16 cellular contexts compared by ENCODE assay signal in genomic region chr15:63198752-63199250, GRCh38. TPM values are rescaled to one million over a fixed set of nuclear protein-coding genes. Genes with fewer than 3 reads are reported as not detected.
DNase-seq lines count a peak whose midpoint lies in the region; ATAC-seq and TF ChIP-seq lines count a peak whose summit lies in the region.
"Had no signal": no experiment of that assay in that cellular context is flagged by ENCODE, and none has a peak within 500 bp of the region (broad histone marks: within the 10 kb centered on the region; RNA-seq: fewer than 3 reads in every experiment).

No MANE protein-coding gene starts in this region.

- no peak overlapping the region for H4K91ac ChIP-seq in neuronal stem cell (ENCODE audit: low read depth, low read length, poor library complexity)

- no peak overlapping the region for H2AK5ac ChIP-seq in neuronal stem cell (ENCODE audit: low read depth, low read length)

- H3K27me3 ChIP-seq in naive thymus-derived CD4-positive, alpha-beta T cell (ENCODE audit: control insufficient read depth in 2 of 2, insufficient read depth in 2 of 2, low read length in 2 of 2): no peaks in the 10 kb centered on the region
- H3K27me3 ChIP-seq in neuronal stem cell (ENCODE audit: control insufficient read depth in 3 of 3, insufficient read depth in 3 of 3, low read depth in 1 of 3, low read length in 3 of 3): no peaks in the 10 kb centered on the region

- no peak overlapping the region for H2BK5ac ChIP-seq in neuronal stem cell (ENCODE audit: low read length)

- CTCF ChIA-PET in naive thymus-derived CD4-positive, alpha-beta T cell (lab: Charles Lee): no interaction called here

- H3K4me3 ChIP-seq in NB4 (ENCODE audit: low read depth, low read length) (peak overlapping the region; percentile 4), neuronal stem cell (ENCODE audit: low read length in 2 of 2) (no peak overlapping the region)
- H3K4me3 ChIP-seq in naive thymus-derived CD4-positive, alpha-beta T cell (ENCODE audit: low read length): no peak overlapping the region

- no peak overlapping the region for H2BK12ac ChIP-seq in neuronal stem cell (ENCODE audit: low read length)

- no CpG with 5 or more reads among the region's 3 CpGs for WGBS in neuronal stem cell (ENCODE audit: extremely low coverage in 2 of 2, insufficient read length in 2 of 2, insufficient replicate concordance in 1 of 2), 2 donors

- TF ChIP-seq POLR2A in NB4 (IDR thresholded peaks at IDR 0.05; ENCODE audit: extremely low read depth, insufficient read length): no peak

- peaks cover 84 to 88% of the 10 kb centered on the region in 2 donors for H3K4me1 ChIP-seq in naive thymus-derived CD4-positive, alpha-beta T cell (ENCODE audit: control insufficient read depth in 2 of 2, insufficient read depth in 2 of 2, low read length in 2 of 2)
- peaks cover 12 to 17% of the 10 kb centered on the region in 2 donors for H3K4me1 ChIP-seq in neuronal stem cell (ENCODE audit: control insufficient read depth in 2 of 2, insufficient read depth in 1 of 2, low read depth in 1 of 2, low read length in 2 of 2)

- no peak overlapping the region for H3K18ac ChIP-seq in neuronal stem cell (ENCODE audit: low read length)

- intact Hi-C loops in naive thymus-derived CD4-positive, alpha-beta T cell (cut with micrococcal nuclease): no loop called here

- H3K9me3 Mint-ChIP-seq in activated naive CD8-positive, alpha-beta T cell treated with anti-CD3 and anti-CD28 coated beads, Interleukin-2, amount 10 ng/mL, durations not matched to agents 7 days and 5 days: no peaks in the 10 kb centered on the region
- H3K9me3 Mint-ChIP-seq in naive thymus-derived CD4-positive, alpha-beta T cell: peaks cover 0 to 3% (median 0%) of the 10 kb centered on the region in 11 donors
- H3K9me3 Mint-ChIP-seq: dendritic cell treated with granulocyte-macrophage colony-stimulating factor and Interleukin-4, amounts not matched to agents 40 ng/mL and 50 ng/mL, for 4 days had no signal

- no peak overlapping the region for H3K9ac ChIP-seq in neuronal stem cell (ENCODE audit: low read depth, low read length, poor library complexity)

- H3K36me3 Mint-ChIP-seq in activated naive CD8-positive, alpha-beta T cell treated with anti-CD3 and anti-CD28 coated beads, Interleukin-2, amount 10 ng/mL, durations not matched to agents 7 days and 5 days: peaks cover 47% of the 10 kb centered on the region
- peaks cover 0 to 44% (median 21%) of the 10 kb centered on the region in 5 donors for H3K36me3 Mint-ChIP-seq in naive thymus-derived CD4-positive, alpha-beta T cell

- peaks cover 81% of the 10 kb centered on the region for H3K4me1 Mint-ChIP-seq in activated naive CD8-positive, alpha-beta T cell treated with anti-CD3 and anti-CD28 coated beads, Interleukin-2, amount 10 ng/mL, durations not matched to agents 7 days and 5 days
- H3K4me1 Mint-ChIP-seq in naive thymus-derived CD4-positive, alpha-beta T cell: peaks cover 78 to 99% (median 94%) of the 10 kb centered on the region in 7 donors

- H3K4ac ChIP-seq in neuronal stem cell (ENCODE audit: low read length): no peak overlapping the region

- DNase-seq in NCI-H524 (lab: John Stamatoyannopoulos, UW): peak; percentile 32 to 81
- DNase-seq in NCI-H524 treated with DMSO at 0.1 percent for 48 hours (lab: John Stamatoyannopoulos, UW): no peak
- peak; percentile 57 for DNase-seq in NB4 (ENCODE audit: low read depth)
- DNase-seq in activated naive CD8-positive, alpha-beta T cell treated with anti-CD3 and anti-CD28 coated beads, Interleukin-2, amount 10 ng/mL, durations not matched to agents 7 days and 5 days: no peak
- no peak for DNase-seq in naive thymus-derived CD4-positive, alpha-beta T cell
- DNase-seq in neuronal stem cell (ENCODE audit: low spot score): no peak
- DNase-seq: 8988T; activated gamma-delta T cell treated with Interleukin-2 at 50 U/mL for 16 hours; DMS79; head of caudate nucleus; NCI-H2081; posterior cingulate gyrus; stimulated activated CD4-positive, alpha-beta T cell treated with anti-CD3 and anti-CD28 coated beads, Interleukin-1b, Interleukin-23, amount 100 ng/mL, for 48 hours had no signal

- H3K36me3 ChIP-seq in naive thymus-derived CD4-positive, alpha-beta T cell (ENCODE audit: control insufficient read depth in 2 of 3, insufficient read depth in 3 of 3, low read length in 3 of 3): no peaks in the 10 kb centered on the region
- peaks cover 2 to 13% of the 10 kb centered on the region in 2 donors for H3K36me3 ChIP-seq in neuronal stem cell (replicated peaks in 1 of 2; ENCODE audit: control insufficient read depth in 2 of 2, insufficient read depth in 2 of 2, low read length in 2 of 2)

- no peak overlapping the region for H2BK120ac ChIP-seq in neuronal stem cell (ENCODE audit: low read depth, low read length)

- no peak for TF ChIP-seq CTCF in NB4 (IDR thresholded peaks at IDR 0.05; ENCODE audit: low read depth, low read length)

- H3K27me3 Mint-ChIP-seq in activated naive CD8-positive, alpha-beta T cell treated with anti-CD3 and anti-CD28 coated beads, Interleukin-2, amount 10 ng/mL, durations not matched to agents 7 days and 5 days: no peaks in the 10 kb centered on the region
- no peaks in the 10 kb centered on the region for H3K27me3 Mint-ChIP-seq in naive thymus-derived CD4-positive, alpha-beta T cell
- H3K27me3 Mint-ChIP-seq: dendritic cell treated with granulocyte-macrophage colony-stimulating factor and Interleukin-4, amounts not matched to agents 40 ng/mL and 50 ng/mL, for 4 days had no signal

- POLR2A ChIA-PET in activated naive CD8-positive, alpha-beta T cell treated with anti-CD3 and anti-CD28 coated beads, Interleukin-2, amount 10 ng/mL, durations not matched to agents 7 days and 5 days (lab: Charles Lee): interaction anchor here (1.4 kb wide), 1 partner anchor 12 kb away, joined by 6 read pairs; no protein-coding TSS in a partner anchor
- POLR2A ChIA-PET in naive thymus-derived CD4-positive, alpha-beta T cell (lab: Charles Lee): interaction anchor here (1.0 kb wide), 1 partner anchor 52 kb away, joined by 3 read pairs; no protein-coding TSS in a partner anchor

- H3K9me3 ChIP-seq in naive thymus-derived CD4-positive, alpha-beta T cell (ENCODE audit: control insufficient read depth in 2 of 3, low read length in 3 of 3): no peaks in the 10 kb centered on the region
- no peaks in the 10 kb centered on the region for H3K9me3 ChIP-seq in neuronal stem cell (replicated peaks in 1 of 2; ENCODE audit: control insufficient read depth in 2 of 2, insufficient read depth in 1 of 2, low read depth in 1 of 2, low read length in 2 of 2)

- peak overlapping the region; percentile 36 for H3K27ac Mint-ChIP-seq in activated naive CD8-positive, alpha-beta T cell treated with anti-CD3 and anti-CD28 coated beads, Interleukin-2, amount 10 ng/mL, durations not matched to agents 7 days and 5 days
- peak overlapping the region in 7 of 9 donors; percentile 19 to 94 (median 59) for H3K27ac Mint-ChIP-seq in naive thymus-derived CD4-positive, alpha-beta T cell
- H3K27ac Mint-ChIP-seq: dendritic cell treated with granulocyte-macrophage colony-stimulating factor and Interleukin-4, amounts not matched to agents 40 ng/mL and 50 ng/mL, for 4 days had no signal

- no peak overlapping the region for H3K4me2 ChIP-seq in neuronal stem cell (ENCODE audit: insufficient read depth, low read length, poor library complexity, severe bottlenecking)

- H2AFZ ChIP-seq in neuronal stem cell (ENCODE audit: low read length): no peak overlapping the region

- H3K14ac ChIP-seq in neuronal stem cell (ENCODE audit: low read length): no peak overlapping the region

- no peak overlapping the region for H2BK15ac ChIP-seq in neuronal stem cell (ENCODE audit: low read length)

- H3K23ac ChIP-seq in neuronal stem cell (ENCODE audit: low read depth, low read length, poor library complexity): no peak overlapping the region

- H4K8ac ChIP-seq in neuronal stem cell (ENCODE audit: low read depth, low read length): no peak overlapping the region

- no peak overlapping the region for H3K4me3 Mint-ChIP-seq in activated naive CD8-positive, alpha-beta T cell treated with anti-CD3 and anti-CD28 coated beads, Interleukin-2, amount 10 ng/mL, durations not matched to agents 7 days and 5 days
- peak overlapping the region in 5 of 10 donors; percentile 13 to 75 (median 42) for H3K4me3 Mint-ChIP-seq in naive thymus-derived CD4-positive, alpha-beta T cell
- H3K4me3 Mint-ChIP-seq: dendritic cell treated with granulocyte-macrophage colony-stimulating factor and Interleukin-4, amounts not matched to agents 40 ng/mL and 50 ng/mL, for 4 days had no signal

- no peak for ATAC-seq in activated naive CD8-positive, alpha-beta T cell treated with anti-CD3 and anti-CD28 coated beads, Interleukin-2, amount 10 ng/mL, durations not matched to agents 7 days and 5 days (ENCODE audit: low read depth)
- no peak for ATAC-seq in naive thymus-derived CD4-positive, alpha-beta T cell
- ATAC-seq in GM21381 (IDR thresholded peaks at IDR 0.05; ENCODE audit: unreplicated experiment): no peak
- ATAC-seq in HG02870 (IDR thresholded peaks at IDR 0.05; ENCODE audit: unreplicated experiment): no peak

- H3K79me1 ChIP-seq in neuronal stem cell (ENCODE audit: low read depth, low read length): no peaks in the 10 kb centered on the region

- H3K27ac ChIP-seq in naive thymus-derived CD4-positive, alpha-beta T cell (ENCODE audit: low read depth, low read length): no peak overlapping the region
- H3K27ac ChIP-seq in neuronal stem cell (replicated peaks; ENCODE audit: low read length): no peak overlapping the region

RNA-seq across cellular contexts. Expression of gene RAB8B, which starts 9.4 kb away (rescaled TPM):
- 100 to 1,000 TPM; 111 TPM for total RNA-seq in activated naive CD8-positive, alpha-beta T cell treated with anti-CD3 and anti-CD28 coated beads, Interleukin-2, amount 10 ng/mL, durations not matched to agents 7 days and 5 days
- total RNA-seq in naive thymus-derived CD4-positive, alpha-beta T cell: 100 to 1,000 TPM in 1 of 5 experiments, 10 to 100 TPM in 4; 37.2 to 100 (median 71.3) TPM
- 10 to 100 TPM; 30.4 to 32.0 TPM for polyA plus RNA-seq in naive thymus-derived CD4-positive, alpha-beta T cell
- polyA plus RNA-seq in neuronal stem cell (2013, experiment 1 of 2): 94.7 TPM
- 90.1 TPM for polyA plus RNA-seq in neuronal stem cell (2013, experiment 2 of 2)

RNA-seq across cellular contexts. Expression of gene RPS27L, which starts 41.5 kb away (rescaled TPM):
- total RNA-seq in activated naive CD8-positive, alpha-beta T cell treated with anti-CD3 and anti-CD28 coated beads, Interleukin-2, amount 10 ng/mL, durations not matched to agents 7 days and 5 days: 100 to 1,000 TPM; 177 to 179 TPM
- total RNA-seq in naive thymus-derived CD4-positive, alpha-beta T cell: 100 to 1,000 TPM in 3 of 5 experiments, 10 to 100 TPM in 2; 38.7 to 248 (median 111) TPM
- 100 to 1,000 TPM in 1 of 2 donors, 10 to 100 TPM in 1; 86.8 to 224 TPM for polyA plus RNA-seq in naive thymus-derived CD4-positive, alpha-beta T cell
- polyA plus RNA-seq in neuronal stem cell (2013, experiment 1 of 2): 199 TPM
- 200 TPM for polyA plus RNA-seq in neuronal stem cell (2013, experiment 2 of 2)

Comparison
In these comparisons a context has a peak if more than half of its experiments do, and no peak if none do; other contexts are left out.
1. DNase-seq: peak in NCI-H524 (2 of 2) and NB4 (single experiment); none in NCI-H524 treated with DMSO at 0.1 percent for 48 hours (single experiment), activated naive CD8-positive, alpha-beta T cell treated with anti-CD3 and anti-CD28 coated beads, Interleukin-2, amount 10 ng/mL, durations not matched to agents 7 days and 5 days (single experiment), naive thymus-derived CD4-positive, alpha-beta T cell (0 of 9) and neuronal stem cell (single experiment).